Comparison of ENCODE assay signal across 11 cellular contexts in the genomic region with DNA sequence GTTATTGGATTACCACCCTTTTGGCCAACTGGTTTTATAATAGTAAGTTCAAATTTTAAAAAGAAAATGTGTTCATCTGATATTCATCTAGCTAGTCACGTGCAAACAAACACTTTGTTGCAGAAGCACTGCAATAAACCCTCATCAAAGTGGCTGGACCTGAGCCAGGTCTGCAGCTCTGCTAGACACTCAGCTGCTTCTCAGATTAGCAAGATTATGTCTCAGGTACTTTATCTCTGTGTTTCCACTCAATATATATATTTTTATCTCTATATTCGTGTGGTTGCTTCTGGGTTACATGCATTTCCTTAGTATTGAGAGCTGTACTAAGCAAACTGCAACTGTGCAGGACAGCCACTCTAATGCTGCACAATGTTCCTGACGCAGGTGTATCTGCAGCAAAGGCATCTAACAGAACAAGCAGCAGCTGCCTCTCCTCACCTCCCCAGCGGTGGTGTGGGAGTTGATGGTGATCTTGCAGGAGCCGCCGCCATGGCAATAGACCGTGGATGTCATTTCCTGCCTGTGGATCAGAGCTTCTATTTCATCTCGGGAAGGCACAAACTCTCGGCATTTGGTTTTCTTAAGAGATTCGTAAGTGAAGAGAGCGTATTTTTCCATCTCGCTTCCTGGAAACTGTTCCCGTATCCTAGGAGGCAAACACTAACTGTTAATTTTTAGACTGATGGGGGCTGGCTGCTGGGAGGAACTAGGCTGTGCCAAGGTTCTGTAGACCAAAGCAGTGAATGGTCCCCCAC. TPM values are rescaled to one million over a fixed set of nuclear protein-coding genes. Genes with fewer than 3 reads are reported as not detected.
DNase-seq lines count a peak whose midpoint lies in the region; ATAC-seq and TF ChIP-seq lines count a peak whose summit lies in the region.
"Had no signal": no experiment of that assay in that cellular context is flagged by ENCODE, and none has a peak within 500 bp of the region (broad histone marks: within the 10 kb centered on the region; RNA-seq: fewer than 3 reads in every experiment).

No MANE protein-coding gene starts in this region.

- peak; percentile 14 for ATAC-seq in central memory CD8-positive, alpha-beta T cell (replicated peaks; ENCODE audit: extremely low read depth, poor library complexity, severe bottlenecking)
- ATAC-seq in GM19023 (IDR thresholded peaks at IDR 0.05; ENCODE audit: unreplicated experiment) = no peak

- H3K36me3 Mint-ChIP-seq in central memory CD8-positive, alpha-beta T cell (ENCODE audit: insufficient read depth) = no peaks in the 10 kb centered on the region

- DNase-seq in NCI-H345 (lab: John Stamatoyannopoulos, UW) = peak; percentile 50
- DNase-seq in NCI-H345 treated with DMSO at 0.1 percent for 48 hours (lab: John Stamatoyannopoulos, UW; ENCODE audit: unreplicated experiment) = no peak
- peak; percentile 42 for DNase-seq in SK-N-DZ (ENCODE audit: low spot score)
- no peak for DNase-seq in central memory CD8-positive, alpha-beta T cell (ENCODE audit: low spot score in 2 of 2)
- peak; percentile 19 for DNase-seq in stimulated activated CD4-positive, alpha-beta T cell treated with anti-CD3 and anti-CD28 coated beads, Interleukin-4, amount 100 ng/mL, for 1 hour
- no peak for DNase-seq in SIG-M5 treated with dmso at 0.1 percent for 504 hours (lab: John Stamatoyannopoulos, UW; ENCODE audit: unreplicated experiment)
- DNase-seq in coronary artery (ENCODE audit: low spot score) = no peak
- DNase-seq: islet precursor cell, right cardiac atrium had no signal

- H3K4me1 Mint-ChIP-seq in central memory CD8-positive, alpha-beta T cell = no peaks in the 10 kb centered on the region

- no peaks in the 10 kb centered on the region for H3K27me3 Mint-ChIP-seq in central memory CD8-positive, alpha-beta T cell

- H3K4me3 ChIP-seq in coronary artery = no peak overlapping the region

- no peak for TF ChIP-seq CTCF in coronary artery (IDR thresholded peaks at IDR 0.05)

- no peak overlapping the region for H3K27ac ChIP-seq in coronary artery

- H3K27ac Mint-ChIP-seq in central memory CD8-positive, alpha-beta T cell (ENCODE audit: low read depth) = no peak overlapping the region

- H3K9me3 Mint-ChIP-seq in central memory CD8-positive, alpha-beta T cell = no peaks in the 10 kb centered on the region

- no peak overlapping the region for H3K4me3 Mint-ChIP-seq in central memory CD8-positive, alpha-beta T cell

RNA-seq across cellular contexts. Expression of a gene that starts 56.6 kb away (rescaled TPM):
- polyA plus RNA-seq in SK-N-DZ (2014; cell fraction: cytosol; rRNA removed) = 0.08 and 0.84 TPM in 2 replicates
- polyA plus RNA-seq in SK-N-DZ (2014; cell fraction: nucleus; rRNA removed) = 0.11 and 0.39 TPM in 2 replicates
- polyA plus RNA-seq: endothelial cell of umbilical vein had no signal

Comparison
In these comparisons a context has a peak if more than half of its experiments do, and no peak if none do; other contexts are left out.
1. DNase-seq: peak in NCI-H345 (single experiment), SK-N-DZ (single experiment) and stimulated activated CD4-positive, alpha-beta T cell treated with anti-CD3 and anti-CD28 coated beads, Interleukin-4, amount 100 ng/mL, for 1 hour (single experiment); none in NCI-H345 treated with DMSO at 0.1 percent for 48 hours (single experiment), central memory CD8-positive, alpha-beta T cell (0 of 2), SIG-M5 treated with dmso at 0.1 percent for 504 hours (single experiment) and coronary artery (single experiment).